18 cellular contexts compared by ENCODE assay signal in genomic region chr2:195820867-195821565, GRCh38.
DNase-seq lines count a peak whose midpoint lies in the region; ATAC-seq and TF ChIP-seq lines count a peak whose summit lies in the region.
"Had no signal": no experiment of that assay in that cellular context is flagged by ENCODE, and none has a peak within 500 bp of the region (broad histone marks: within the 10 kb centered on the region; RNA-seq: fewer than 3 reads in every experiment).

No MANE protein-coding gene starts in this region.

- H3K79me2 ChIP-seq in GM23338 (replicated peaks; ENCODE audit: insufficient read depth): no peaks in the 10 kb centered on the region

- H3K4me1 Mint-ChIP-seq in activated CD4-positive, alpha-beta T cell treated with anti-CD3 and anti-CD28 coated beads for 36 hours: no peaks in the 10 kb centered on the region
- no peaks in the 10 kb centered on the region for H3K4me1 Mint-ChIP-seq in activated CD4-positive, alpha-beta T cell treated with anti-CD3 and anti-CD28 coated beads, Interleukin-2, amount 10 ng/mL, durations not matched to agents 24 days and 14 days
- H3K4me1 Mint-ChIP-seq in GM23338 (peaks cover 13% of the 10 kb centered on the region; the same call in 2 of the 3 replicates), WTC11 (peaks cover 8% of the 10 kb centered on the region; the same call in 1 of the 2 replicates)
- H3K4me1 Mint-ChIP-seq: CD4-positive, CD25-positive, alpha-beta regulatory T cell had no signal

- H3F3A ChIP-seq in GM23338 (replicated peaks; ENCODE audit: low read depth): no peaks in the 10 kb centered on the region

- H3K9me3 ChIP-seq in MG63: no peaks in the 10 kb centered on the region
- H3K9me3 ChIP-seq: SK-N-SH had no signal

- TF ChIP-seq CTCF in GM23338 (conservative IDR thresholded peaks at IDR 0.05; ENCODE audit: low read depth in 2 of 2) (no peak), WTC11 (IDR thresholded peaks at IDR 0.05) (no peak), foreskin keratinocyte (conservative IDR thresholded peaks at IDR 0.05) (no peak)

- H3K27ac ChIP-seq in GM23338 (ENCODE audit: low read depth) (no peak overlapping the region), foreskin keratinocyte (peak overlapping the region; percentile 40)

- intact Hi-C loops in activated CD4-positive, alpha-beta T cell treated with anti-CD3 and anti-CD28 coated beads for 36 hours (cut with DNase I, micrococcal nuclease): no loop called here
- intact Hi-C loops in activated CD4-positive, alpha-beta T cell treated with anti-CD3 and anti-CD28 coated beads, Interleukin-2, amount 10 ng/mL, durations not matched to agents 24 days and 14 days (cut with micrococcal nuclease): no loop called here

- CTCF ChIA-PET in activated CD4-positive, alpha-beta T cell treated with anti-CD3 and anti-CD28 coated beads for 36 hours (lab: Charles Lee): no interaction called here
- CTCF ChIA-PET in WTC11 (lab: Charles Lee): no interaction called here

- ATAC-seq in activated CD4-positive, alpha-beta T cell treated with anti-CD3 and anti-CD28 coated beads for 36 hours: no peak
- ATAC-seq in GM23338: no peak
- peak; percentile 22; the same call in 1 of the 2 replicates for ATAC-seq in WTC11
- no peak for ATAC-seq in foreskin keratinocyte
- ATAC-seq in GM18520 (IDR thresholded peaks at IDR 0.05; ENCODE audit: unreplicated experiment): no peak
- ATAC-seq in HG03196 (IDR thresholded peaks at IDR 0.05; ENCODE audit: unreplicated experiment): no peak
- ATAC-seq: Right ventricle myocardium inferior had no signal

- POLR2A ChIA-PET in activated CD4-positive, alpha-beta T cell treated with anti-CD3 and anti-CD28 coated beads for 36 hours (lab: Charles Lee): no interaction called here
- POLR2A ChIA-PET in WTC11 (lab: Charles Lee): no interaction called here

- H3K27me3 Mint-ChIP-seq in activated CD4-positive, alpha-beta T cell treated with anti-CD3 and anti-CD28 coated beads for 36 hours: no peaks in the 10 kb centered on the region
- H3K27me3 Mint-ChIP-seq in activated CD4-positive, alpha-beta T cell treated with anti-CD3 and anti-CD28 coated beads, Interleukin-2, amount 10 ng/mL, durations not matched to agents 24 days and 14 days: peaks cover 10% of the 10 kb centered on the region
- no peaks in the 10 kb centered on the region for H3K27me3 Mint-ChIP-seq in GM23338 (ENCODE audit: insufficient read depth, low read depth, poor library complexity)
- H3K27me3 Mint-ChIP-seq in WTC11 (ENCODE audit: low read depth): no peaks in the 10 kb centered on the region
- H3K27me3 Mint-ChIP-seq: CD4-positive, CD25-positive, alpha-beta regulatory T cell had no signal

- H3K4me2 ChIP-seq in GM23338: no peak overlapping the region
- H3K4me2 ChIP-seq: SK-N-SH had no signal

- H3K36me3 ChIP-seq in GM23338 (ENCODE audit: insufficient read depth) (no peaks in the 10 kb centered on the region), MG63 (no peaks in the 10 kb centered on the region)

- no peak for DNase-seq in activated CD4-positive, alpha-beta T cell treated with anti-CD3 and anti-CD28 coated beads for 36 hours
- no peak for DNase-seq in activated CD4-positive, alpha-beta T cell treated with anti-CD3 and anti-CD28 coated beads, Interleukin-2, amount 10 ng/mL, durations not matched to agents 24 days and 14 days
- no peak for DNase-seq in GM23338 (ENCODE audit: low spot score)
- no peak for DNase-seq in WTC11 (ENCODE audit: low spot score)
- DNase-seq in foreskin keratinocyte: no peak
- DNase-seq in MG63: no peak
- DNase-seq: 8988T; CD4-positive, CD25-positive, alpha-beta regulatory T cell; DMS79 treated with DMSO at 0.1 percent for 48 hours; GDM1; NCI-H1417; NCI-H2029; NCI-H524 treated with DMSO at 0.1 percent for 48 hours; NK-92 treated with Interleukin-12 subunit alpha and Interleukin-12 subunit beta, amount 100 ng/mL, for 24 hours; SK-N-SH had no signal

- 0 out of 2 replicates have a peak, but pooled peaks cover 3% of the 10 kb centered on the region for H3K4me1 ChIP-seq in GM23338 (ENCODE audit: insufficient read depth)
- no peaks in the 10 kb centered on the region for H3K4me1 ChIP-seq in foreskin keratinocyte

- peak overlapping the region; percentile 11 for H2AFZ ChIP-seq in GM23338

- no peaks in the 10 kb centered on the region for H4K20me1 ChIP-seq in GM23338 (replicated peaks; ENCODE audit: insufficient read depth)

- H3K4me3 ChIP-seq in GM23338 (no peak overlapping the region), MG63 (no peak overlapping the region)

- no peaks in the 10 kb centered on the region for H3K9me2 ChIP-seq in GM23338 (ENCODE audit: insufficient read depth)
- H3K9me2 ChIP-seq: SK-N-SH had no signal

- no peaks in the 10 kb centered on the region for H3K9me3 Mint-ChIP-seq in activated CD4-positive, alpha-beta T cell treated with anti-CD3 and anti-CD28 coated beads for 36 hours (ENCODE audit: low read depth)
- H3K9me3 Mint-ChIP-seq in activated CD4-positive, alpha-beta T cell treated with anti-CD3 and anti-CD28 coated beads, Interleukin-2, amount 10 ng/mL, durations not matched to agents 24 days and 14 days: no peaks in the 10 kb centered on the region
- no peaks in the 10 kb centered on the region for H3K9me3 Mint-ChIP-seq in GM23338
- no peaks in the 10 kb centered on the region for H3K9me3 Mint-ChIP-seq in WTC11

- H3K27ac Mint-ChIP-seq in activated CD4-positive, alpha-beta T cell treated with anti-CD3 and anti-CD28 coated beads for 36 hours: peak overlapping the region; percentile 29
- H3K27ac Mint-ChIP-seq in activated CD4-positive, alpha-beta T cell treated with anti-CD3 and anti-CD28 coated beads, Interleukin-2, amount 10 ng/mL, durations not matched to agents 24 days and 14 days: no peak overlapping the region
- H3K27ac Mint-ChIP-seq in GM23338 (0 out of 2 replicates have a peak overlapping the region, but pooled peaks have one; percentile 73), WTC11 (no peak overlapping the region)
- H3K27ac Mint-ChIP-seq: CD4-positive, CD25-positive, alpha-beta regulatory T cell had no signal

- H3K36me3 Mint-ChIP-seq in activated CD4-positive, alpha-beta T cell treated with anti-CD3 and anti-CD28 coated beads for 36 hours (ENCODE audit: low read depth): no peaks in the 10 kb centered on the region
- no peaks in the 10 kb centered on the region for H3K36me3 Mint-ChIP-seq in activated CD4-positive, alpha-beta T cell treated with anti-CD3 and anti-CD28 coated beads, Interleukin-2, amount 10 ng/mL, durations not matched to agents 24 days and 14 days (ENCODE audit: low read depth)
- H3K36me3 Mint-ChIP-seq in GM23338 (ENCODE audit: low read depth) (no peaks in the 10 kb centered on the region), WTC11 (no peaks in the 10 kb centered on the region)
- H3K36me3 Mint-ChIP-seq: CD4-positive, CD25-positive, alpha-beta regulatory T cell had no signal

- H3K4me3 Mint-ChIP-seq in activated CD4-positive, alpha-beta T cell treated with anti-CD3 and anti-CD28 coated beads for 36 hours: no peak overlapping the region
- no peak overlapping the region for H3K4me3 Mint-ChIP-seq in activated CD4-positive, alpha-beta T cell treated with anti-CD3 and anti-CD28 coated beads, Interleukin-2, amount 10 ng/mL, durations not matched to agents 24 days and 14 days
- H3K4me3 Mint-ChIP-seq in GM23338 (no peak overlapping the region), WTC11 (no peak overlapping the region)
- H3K4me3 Mint-ChIP-seq: CD4-positive, CD25-positive, alpha-beta regulatory T cell had no signal

- H3K27me3 ChIP-seq in GM23338 (ENCODE audit: insufficient read depth): no peaks in the 10 kb centered on the region
- no peaks in the 10 kb centered on the region for H3K27me3 ChIP-seq in foreskin keratinocyte
- no peaks in the 10 kb centered on the region for H3K27me3 ChIP-seq in MG63

TF ChIP-seq in GM23338, 12 proteins besides CTCF, POLR2A, EP300 and RAD21 (continues in another document):
- TF ChIP-seq STAT1 (IDR thresholded peaks at IDR 0.05; ENCODE audit: unreplicated experiment): no peak
- no peak for TF ChIP-seq ETS1 (IDR thresholded peaks at IDR 0.05)

TF ChIP-seq in WTC11, 78 proteins besides CTCF, POLR2A, EP300 and RAD21:
- TF ChIP-seq ZBTB21 (CRISPR knock-in tag; IDR thresholded peaks at IDR 0.05; ENCODE audit: borderline replicate concordance) (no peak), NFATC4 (CRISPR knock-in tag; IDR thresholded peaks at IDR 0.05) (no peak), PRDM15 (CRISPR knock-in tag; IDR thresholded peaks at IDR 0.05) (no peak), RORB (CRISPR knock-in tag; IDR thresholded peaks at IDR 0.05) (no peak), ZNF317 (CRISPR knock-in tag; IDR thresholded peaks at IDR 0.05; ENCODE audit: borderline replicate concordance, low read depth) (no peak)

Comparison
In these comparisons a context has a peak if more than half of its experiments do, and no peak if none do; other contexts are left out.
1. H3K27ac Mint-ChIP-seq: peak in activated CD4-positive, alpha-beta T cell treated with anti-CD3 and anti-CD28 coated beads for 36 hours (single experiment) and GM23338 (single experiment); none in activated CD4-positive, alpha-beta T cell treated with anti-CD3 and anti-CD28 coated beads, Interleukin-2, amount 10 ng/mL, durations not matched to agents 24 days and 14 days (single experiment) and WTC11 (single experiment).